2 cellular contexts compared by ENCODE assay signal in genomic region chr2:227164745-227165350, GRCh38.
TF ChIP-seq lines count a peak whose summit lies in the region.

No MANE protein-coding gene starts in this region.

TF ChIP-seq in GM12878, 131 proteins besides CTCF, POLR2A, EP300 and RAD21 (continued from another document):
- TF ChIP-seq EGR1 (IDR thresholded peaks at IDR 0.05; ENCODE audit: borderline replicate concordance in 1 of 2, low read depth in 2 of 2, low read length in 2 of 2) (0 out of 3 replicates have a peak, but pooled peaks of 1 of the 2 experiments have one; percentile 16), TCF3 (IDR thresholded peaks at IDR 0.05; ENCODE audit: borderline replicate concordance, insufficient read depth, low read depth, low read length) (peak; percentile 74; the same call in 1 of the 2 replicates), CREB1 (IDR thresholded peaks at IDR 0.05; ENCODE audit: low read depth) (peak; percentile 39; the same call in 1 of the 2 replicates), HDGF (IDR thresholded peaks at IDR 0.05) (no peak)

TF ChIP-seq in liver, 16 proteins besides CTCF, POLR2A, EP300 and RAD21 (continued from another document):
- TF ChIP-seq, protein P1, sequence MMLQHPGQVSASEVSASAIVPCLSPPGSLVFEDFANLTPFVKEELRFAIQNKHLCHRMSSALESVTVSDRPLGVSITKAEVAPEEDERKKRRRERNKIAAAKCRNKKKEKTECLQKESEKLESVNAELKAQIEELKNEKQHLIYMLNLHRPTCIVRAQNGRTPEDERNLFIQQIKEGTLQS (IDR thresholded peaks at IDR 0.05), result no peak
- TF ChIP-seq MAX (IDR thresholded peaks at IDR 0.05), result no peak
- TF ChIP-seq JUND (IDR thresholded peaks at IDR 0.05), result no peak
- no peak for TF ChIP-seq SP1 (IDR thresholded peaks at IDR 0.05)
- TF ChIP-seq HNF4G (IDR thresholded peaks at IDR 0.05), result no peak
- TF ChIP-seq FOXA2 (IDR thresholded peaks at IDR 0.05), result no peak
- no peak for TF ChIP-seq RXRA (IDR thresholded peaks at IDR 0.05)
- no peak for TF ChIP-seq HNF4A (conservative IDR thresholded peaks at IDR 0.05)
- no peak for TF ChIP-seq FOXA1 (IDR thresholded peaks at IDR 0.05)
- no peak for TF ChIP-seq TAF1 (conservative IDR thresholded peaks at IDR 0.05)
- no peak for TF ChIP-seq REST (IDR thresholded peaks at IDR 0.05)
- no peak for TF ChIP-seq NR2F2 (IDR thresholded peaks at IDR 0.05)
- TF ChIP-seq YY1 (IDR thresholded peaks at IDR 0.05), result no peak
- TF ChIP-seq ZBTB33 (IDR thresholded peaks at IDR 0.05), result no peak
- TF ChIP-seq GABPA (IDR thresholded peaks at IDR 0.05 in 1 of 2, conservative IDR thresholded peaks at IDR 0.05 in 1 of 2), result no peak
